ENCODE assay signal across 27 cellular contexts in the genomic region with DNA sequence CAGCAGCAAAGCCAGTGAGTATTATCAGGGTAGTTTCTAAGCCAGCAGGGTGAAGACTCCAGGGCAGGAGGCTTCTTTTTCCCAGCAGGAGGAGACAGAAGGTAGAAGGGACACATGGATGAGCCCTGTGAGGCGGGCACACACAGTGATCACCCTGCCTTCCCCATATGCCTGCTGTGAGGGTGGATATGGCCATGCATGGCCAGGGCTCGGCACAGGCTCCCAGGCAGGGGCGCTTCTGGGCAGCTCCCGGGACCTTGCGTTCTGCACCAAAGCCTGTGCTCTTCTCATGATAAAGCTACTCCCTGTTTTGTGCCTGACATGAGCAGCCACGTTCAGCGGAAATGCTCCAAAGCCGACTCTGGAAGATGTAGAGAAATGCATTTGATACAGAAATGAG.
"Had no signal": no experiment of that assay in that cellular context is flagged by ENCODE, and none has a peak within 500 bp of the region (broad histone marks: within the 10 kb centered on the region; RNA-seq: fewer than 3 reads in every experiment).

No MANE protein-coding gene starts in this region.

- H3K36me3 ChIP-seq: stomach, suprapubic skin, thoracic aorta, thyroid gland, tibial artery, tibial nerve, transverse colon, upper lobe of left lung, upper lobe of right lung, uterus, vagina had no signal

- H3K9me3 ChIP-seq: testis, thoracic aorta, thyroid gland, tibial artery, tibial nerve, upper lobe of left lung, upper lobe of right lung, uterus, vagina had no signal

- H3K4me1 ChIP-seq: stomach, suprapubic skin, testis, thyroid gland, tibial artery, tibial nerve, transverse colon, upper lobe of left lung, upper lobe of right lung, uterus, vagina had no signal

- H3K27me3 ChIP-seq: testis, thyroid gland, tibial artery, tibial nerve, transverse colon, upper lobe of left lung, upper lobe of right lung, uterus, vagina had no signal

- DNase-seq: stimulated activated CD4-positive, alpha-beta T cell treated with anti-CD3 and anti-CD28 coated beads, Interleukin-2, amount 100 ng/mL, for 48 hours; stimulated activated CD4-positive, alpha-beta T cell treated with anti-CD3 and anti-CD28 coated beads, Interleukin-4, amount 100 ng/mL, for 1 hour; stimulated activated CD4-positive, alpha-beta T cell treated with anti-CD3 and anti-CD28 coated beads, Interleukin-4, amount 100 ng/mL, for 24 hours; stimulated activated CD4-positive, alpha-beta T cell treated with anti-CD3 and anti-CD28 coated beads, Interleukin-4, amount 100 ng/mL, for 4 hours; stimulated activated CD8-positive, alpha-beta memory T cell treated with anti-CD3 and anti-CD28 coated beads, Interleukin-4, amount 100 ng/mL, for 48 hours; stimulated activated naive B cell treated with anti-CD40 and anti-IgM and Interleukin-4, amounts not matched to agents 10 μg/mL and 1 μg/mL and 100 μg/mL, for 72 hours; stimulated activated naive CD4-positive, alpha-beta T cell; stimulated activated naive CD4-positive, alpha-beta T cell treated with Interleukin-2 at 50 U/mL for 16 hours; stimulated activated naive CD8-positive, alpha-beta T cell treated with anti-CD3 and anti-CD28 coated beads, Interleukin-15, amount 100 ng/mL, for 72 hours; stimulated activated naive CD8-positive, alpha-beta T cell treated with anti-CD3 and anti-CD28 coated beads, Interleukin-15, Interleukin-2, amounts not matched to agents 100 U/mL and 50 U/mL, for 24 hours; stomach; substantia nigra; testis; thyroid gland; tibial artery; transverse colon; trophoblast cell; upper lobe of right lung; uterus had no signal

- FAIRE-seq: urothelium cell line had no signal

- H3K4me3 ChIP-seq: stomach, suprapubic skin, testis, thoracic aorta, thyroid gland, tibial artery, tibial nerve, transverse colon, upper lobe of left lung, upper lobe of right lung, uterus, vagina had no signal

- ATAC-seq: stimulated activated effector memory CD8-positive, alpha-beta T cell treated with anti-CD3 and anti-CD28 coated beads, Interleukin-12 subunit alpha, Interleukin-12 subunit beta, amount 100 ng/mL, for 72 hours; stimulated activated memory B cell treated with anti-CD40 and anti-IgM and Interleukin-4, amounts not matched to agents 10 μg/mL and 1 μg/mL and 100 μg/mL, for 72 hours; stimulated activated naive B cell treated with anti-CD40 and anti-IgM and Interleukin-4, amounts not matched to agents 10 μg/mL and 1 μg/mL and 100 μg/mL, for 72 hours; stimulated activated naive CD8-positive, alpha-beta T cell treated with anti-CD3 and anti-CD28 coated beads, Interleukin-15, amount 100 ng/mL, for 72 hours; stimulated activated naive CD8-positive, alpha-beta T cell treated with anti-CD3 and anti-CD28 coated beads, Interleukin-15, Interleukin-2, amounts not matched to agents 100 U/mL and 50 U/mL, for 24 hours; upper lobe of right lung had no signal

- H3K27ac ChIP-seq: stomach, suprapubic skin, testis, thoracic aorta, thyroid gland, tibial artery, tibial nerve, transverse colon, upper lobe of left lung, upper lobe of right lung, uterus, vagina had no signal
